9 cellular contexts compared by ENCODE assay signal in genomic region chr4:87009095-87009648, GRCh38.
DNase-seq lines count a peak whose midpoint lies in the region; ATAC-seq and TF ChIP-seq lines count a peak whose summit lies in the region.
"Had no signal": no experiment of that assay in that cellular context is flagged by ENCODE, and none has a peak within 500 bp of the region (broad histone marks: within the 10 kb centered on the region; RNA-seq: fewer than 3 reads in every experiment).

No MANE protein-coding gene starts in this region.

- no peak for ATAC-seq in DND-41 (ENCODE audit: insufficient read depth, low read depth)
- no peak for ATAC-seq in HG03439 (IDR thresholded peaks at IDR 0.05; ENCODE audit: unreplicated experiment)

- peaks cover 31% of the 10 kb centered on the region; the same call in 1 of the 2 replicates for H4K20me1 ChIP-seq in DND-41 (ENCODE audit: insufficient read depth, low read length)

- H3K4me3 ChIP-seq in DND-41 (ENCODE audit: low read depth in 1 of 2, low read length in 2 of 2) (peak overlapping the region; percentile 68 to 74; a peak in 3 of 4 replicates), duodenal mucosa (ENCODE audit: low read depth in 1 of 2, low read length in 2 of 2) (peak overlapping the region; percentile 41 to 98), neutrophil (ENCODE audit: low read depth in 1 of 2, low read length in 1 of 2) (peak overlapping the region; percentile 83 to 96), SJCRH30 (no peak overlapping the region)

- TF ChIP-seq CTCF in DND-41 (IDR thresholded peaks at IDR 0.05; ENCODE audit: borderline replicate concordance, extremely low read depth, low read length, poor library complexity, severe bottlenecking) (no peak), neutrophil (IDR thresholded peaks at IDR 0.05) (no peak)

- peaks cover 91% of the 10 kb centered on the region for H3K79me2 ChIP-seq in DND-41 (ENCODE audit: insufficient read depth, low read length)

- peak overlapping the region; percentile 73 for H3K4me2 ChIP-seq in DND-41 (ENCODE audit: insufficient read depth, low read length)

- H3K4me1 ChIP-seq in DND-41 (ENCODE audit: insufficient read depth, low read length), result peaks cover 82% of the 10 kb centered on the region
- H3K4me1 ChIP-seq in duodenal mucosa (ENCODE audit: control insufficient read depth in 1 of 2, insufficient read depth in 2 of 2, low read length in 2 of 2), result peaks cover 64 to 65% of the 10 kb centered on the region in 2 donors
- peaks cover 78 to 79% of the 10 kb centered on the region in 2 experiments for H3K4me1 ChIP-seq in neutrophil (ENCODE audit: control insufficient read depth in 1 of 2, insufficient read depth in 1 of 2, low read depth in 1 of 2, low read length in 1 of 2)
- H3K4me1 ChIP-seq in SJCRH30, result peaks cover 4% of the 10 kb centered on the region; the same call in 1 of the 2 replicates

- no peaks in the 10 kb centered on the region; the same call in 1 of the 2 replicates for H3K36me3 ChIP-seq in DND-41 (ENCODE audit: insufficient read depth, low read length)
- no peaks in the 10 kb centered on the region for H3K36me3 ChIP-seq in duodenal mucosa (ENCODE audit: control insufficient read depth in 1 of 2, insufficient read depth in 2 of 2, low read length in 2 of 2)
- H3K36me3 ChIP-seq in neutrophil, result no peaks in the 10 kb centered on the region
- H3K36me3 ChIP-seq in SJCRH30, result no peaks in the 10 kb centered on the region

- H3K27me3 ChIP-seq in DND-41 (ENCODE audit: insufficient read depth, low read length, poor library complexity), result no peaks in the 10 kb centered on the region
- H3K27me3 ChIP-seq in duodenal mucosa (ENCODE audit: control insufficient read depth in 1 of 2, insufficient read depth in 2 of 2, low read length in 2 of 2), result no peaks in the 10 kb centered on the region
- H3K27me3 ChIP-seq in neutrophil, result no peaks in the 10 kb centered on the region
- H3K27me3 ChIP-seq in SJCRH30, result no peaks in the 10 kb centered on the region

- H3K27ac ChIP-seq in DND-41 (ENCODE audit: low read length), result peak overlapping the region; percentile 42
- H3K27ac ChIP-seq in duodenal mucosa (ENCODE audit: low read depth, low read length), result no peak overlapping the region
- peak overlapping the region; percentile 94 for H3K27ac ChIP-seq in neutrophil
- no peak overlapping the region for H3K27ac ChIP-seq in SJCRH30

- H2AFZ ChIP-seq in DND-41 (ENCODE audit: low read depth, low read length), result no peak overlapping the region

- peak overlapping the region; percentile 73 for H3K9ac ChIP-seq in DND-41 (ENCODE audit: low read depth, low read length)
- H3K9ac ChIP-seq in duodenal mucosa (ENCODE audit: low read depth in 1 of 2, low read length in 2 of 2), result no peak overlapping the region

- H3K9me3 ChIP-seq in DND-41 (ENCODE audit: insufficient read depth, low read length, severe bottlenecking) (no peaks in the 10 kb centered on the region), duodenal mucosa (ENCODE audit: control insufficient read depth in 1 of 2, low read length in 2 of 2) (no peaks in the 10 kb centered on the region), neutrophil (no peaks in the 10 kb centered on the region), SJCRH30 (replicated peaks) (no peaks in the 10 kb centered on the region)

- peak; percentile 18 for DNase-seq in DND-41
- peak; percentile 20 for DNase-seq in NCI-H524 treated with DMSO at 0.1 percent for 48 hours (lab: John Stamatoyannopoulos, UW)
- no peak for DNase-seq in NCI-H2029 (lab: John Stamatoyannopoulos, UW)
- no peak for DNase-seq in SJCRH30
- no peak for DNase-seq in NCI-H345 (lab: John Stamatoyannopoulos, UW)
- DNase-seq: NK-92 treated with Interleukin-12 subunit alpha and Interleukin-12 subunit beta, amount 100 ng/mL, for 24 hours had no signal

Comparison
In these comparisons a context has a peak if more than half of its experiments do, and no peak if none do; other contexts are left out.
1. DNase-seq: peak in DND-41 (single experiment) and NCI-H524 treated with DMSO at 0.1 percent for 48 hours (single experiment); none in NCI-H2029 (single experiment), SJCRH30 (0 of 2) and NCI-H345 (single experiment).
2. H3K27ac ChIP-seq: peak in DND-41 (single experiment) and neutrophil (single experiment); none in duodenal mucosa (single experiment) and SJCRH30 (single experiment).